10 cellular contexts compared by ENCODE assay signal in genomic region chr3:186307594-186307993, GRCh38. TPM values are rescaled to one million over a fixed set of nuclear protein-coding genes. Genes with fewer than 3 reads are reported as not detected.
DNase-seq lines count a peak whose midpoint lies in the region; ATAC-seq, FAIRE-seq and TF ChIP-seq lines count a peak whose summit lies in the region.
"Had no signal": no experiment of that assay in that cellular context is flagged by ENCODE, and none has a peak within 500 bp of the region (broad histone marks: within the 10 kb centered on the region; RNA-seq: fewer than 3 reads in every experiment).

No MANE protein-coding gene starts in this region.

- TF ChIP-seq CTCF in GM12878 (IDR thresholded peaks at IDR 0.05 in 2 of 3, conservative IDR thresholded peaks at IDR 0.05 in 1 of 3; ENCODE audit: control insufficient read depth in 2 of 3, extremely low read depth in 1 of 3, insufficient read depth in 1 of 3, low read depth in 3 of 3, low read length in 3 of 3) (no peak), nephron progenitor cell (IDR thresholded peaks at IDR 0.05) (no peak), thyroid gland (IDR thresholded peaks at IDR 0.05) (no peak), CD14-positive monocyte (IDR thresholded peaks at IDR 0.05) (no peak)

- POLR2A ChIA-PET in activated CD4-positive, alpha-beta T cell treated with anti-CD3 and anti-CD28 coated beads for 36 hours (lab: Charles Lee): interaction anchor here (0.6 kb wide), 1 partner anchor 101 kb away, joined by 4 read pairs; no protein-coding TSS in a partner anchor
- POLR2A ChIA-PET in GM12878 (lab: Charles Lee): interaction anchor here (0.6 kb wide), 1 partner anchor 1770 kb away, joined by 3 read pairs; no protein-coding TSS in a partner anchor

- TF ChIP-seq RAD21 in GM12878 (IDR thresholded peaks at IDR 0.05; ENCODE audit: insufficient read depth, low read depth, low read length): no peak

- H3K4me1 ChIP-seq in GM12878 (ENCODE audit: control insufficient read depth, insufficient read depth, low read length) (no peaks in the 10 kb centered on the region), thyroid gland (peaks cover 5 to 15% of the 10 kb centered on the region in 2 donors)

- no peaks in the 10 kb centered on the region for H3K4me1 Mint-ChIP-seq in activated CD4-positive, alpha-beta T cell treated with anti-CD3 and anti-CD28 coated beads for 36 hours
- H3K4me1 Mint-ChIP-seq in nephron progenitor cell: no peaks in the 10 kb centered on the region
- H3K4me1 Mint-ChIP-seq in CD14-positive monocyte: no peaks in the 10 kb centered on the region

- H3K36me3 ChIP-seq in MG63 (no peaks in the 10 kb centered on the region), GM12878 (ENCODE audit: control insufficient read depth in 2 of 2, insufficient read depth in 2 of 2, low read length in 1 of 2) (no peaks in the 10 kb centered on the region), thyroid gland (no peaks in the 10 kb centered on the region)

- no peak overlapping the region for H3K27ac Mint-ChIP-seq in activated CD4-positive, alpha-beta T cell treated with anti-CD3 and anti-CD28 coated beads for 36 hours
- no peak overlapping the region for H3K27ac Mint-ChIP-seq in nephron progenitor cell
- H3K27ac Mint-ChIP-seq in CD14-positive monocyte: no peak overlapping the region

- H3K4me3 ChIP-seq in MG63 (no peak overlapping the region), GM12878 (no peak overlapping the region), thyroid gland (replicated peaks in 1 of 3) (no peak overlapping the region)
- H3K4me3 ChIP-seq: coronary artery had no signal

- peaks cover 11% of the 10 kb centered on the region for H3K27me3 Mint-ChIP-seq in activated CD4-positive, alpha-beta T cell treated with anti-CD3 and anti-CD28 coated beads for 36 hours
- peaks cover 6% of the 10 kb centered on the region for H3K27me3 Mint-ChIP-seq in nephron progenitor cell (ENCODE audit: low read depth, poor library complexity)
- no peaks in the 10 kb centered on the region for H3K27me3 Mint-ChIP-seq in CD14-positive monocyte (ENCODE audit: low read depth in 3 of 3)

- H3K27me3 ChIP-seq in MG63 (peaks cover 29% of the 10 kb centered on the region), GM12878 (replicated peaks in 1 of 2; ENCODE audit: control insufficient read depth in 2 of 2, insufficient read depth in 2 of 2, low read length in 1 of 2) (peaks cover 2 to 7% of the 10 kb centered on the region in 2 experiments; a peak in 2 of 4 replicates), thyroid gland (no peaks in the 10 kb centered on the region)

- no peak overlapping the region for H2AFZ ChIP-seq in GM12878 (ENCODE audit: control insufficient read depth, low read depth, low read length)

- in situ Hi-C loops in GM12878 (cut with MboI): no loop called here

- 0% methylated on average over 1 of the region's 1 CpG for WGBS in GM12878 (ENCODE audit: insufficient coverage, insufficient replicate concordance, low lambda C conversion rate, missing lambda C conversion rate)
- 53 to 62% methylated on average over 1 of the region's 1 CpG for WGBS in thyroid gland, 2 donors

- no peaks in the 10 kb centered on the region for H3K36me3 Mint-ChIP-seq in activated CD4-positive, alpha-beta T cell treated with anti-CD3 and anti-CD28 coated beads for 36 hours (ENCODE audit: low read depth)
- no peaks in the 10 kb centered on the region for H3K36me3 Mint-ChIP-seq in nephron progenitor cell (ENCODE audit: low read depth)
- H3K36me3 Mint-ChIP-seq in CD14-positive monocyte: peaks cover 14 to 22% of the 10 kb centered on the region in 2 donors

- no peak overlapping the region for H3K4me2 ChIP-seq in GM12878 (ENCODE audit: control insufficient read depth, insufficient read depth)

- TF ChIP-seq POLR2A in GM12878 (IDR thresholded peaks at IDR 0.05; ENCODE audit: low read depth, low read length) (no peak), thyroid gland (IDR thresholded peaks at IDR 0.05) (no peak)

- FAIRE-seq in GM12878 (lab: Jason Lieb, UNC): no peak

- H3K79me2 ChIP-seq in GM12878 (ENCODE audit: control insufficient read depth, insufficient read depth, low read length): no peaks in the 10 kb centered on the region

- no peak for TF ChIP-seq EP300 in GM12878 (IDR thresholded peaks at IDR 0.05; ENCODE audit: borderline replicate concordance in 1 of 2, control insufficient read depth in 1 of 2, low read depth in 2 of 2, low read length in 2 of 2)

- RAD21 ChIA-PET in GM12878 (lab: Charles Lee; ENCODE audit: unreplicated experiment): interaction anchor here (0.6 kb wide), 3 partner anchors 13 to 553 kb away, joined by 3 to 4 read pairs (median 4); no protein-coding TSS in a partner anchor

- intact Hi-C loops in activated CD4-positive, alpha-beta T cell treated with anti-CD3 and anti-CD28 coated beads for 36 hours (cut with DNase I, micrococcal nuclease): no loop called here
- intact Hi-C loops in GM12878 (cut with micrococcal nuclease; ENCODE audit: unreplicated experiment) (no loop called here), thyroid gland (cut with DNase I) (no loop called here), CD14-positive monocyte (cut with micrococcal nuclease) (no loop called here)

- no peak overlapping the region for H3K4me3 Mint-ChIP-seq in activated CD4-positive, alpha-beta T cell treated with anti-CD3 and anti-CD28 coated beads for 36 hours
- H3K4me3 Mint-ChIP-seq in nephron progenitor cell (no peak overlapping the region), CD14-positive monocyte (no peak overlapping the region)

- ATAC-seq in activated CD4-positive, alpha-beta T cell treated with anti-CD3 and anti-CD28 coated beads for 36 hours: no peak
- ATAC-seq in GM12878 (no peak), HG03139 (IDR thresholded peaks at IDR 0.05; ENCODE audit: unreplicated experiment) (no peak)
- ATAC-seq: left cardiac atrium had no signal

- DNase-seq in activated CD4-positive, alpha-beta T cell treated with anti-CD3 and anti-CD28 coated beads for 36 hours: peak; percentile 21
- no peak for DNase-seq in activated CD4-positive, alpha-beta T cell treated with anti-CD3 and anti-CD28 coated beads, Interleukin-2, amount 50 U/mL, for 1 hour
- DNase-seq in MG63 (peak; percentile 7), GM12878 (ENCODE audit: low read depth, low spot score) (no peak), nephron progenitor cell (peak; percentile 61), thyroid gland (no peak), CD14-positive monocyte (ENCODE audit: low spot score) (no peak)
- DNase-seq: left cardiac atrium had no signal

- H3K27ac ChIP-seq in GM12878 (ENCODE audit: control insufficient read depth, insufficient read depth): no peak overlapping the region
- H3K27ac ChIP-seq in thyroid gland: no peak overlapping the region
- H3K27ac ChIP-seq: coronary artery had no signal

- SMC1A ChIA-PET in GM12878 (lab: Charles Lee; ENCODE audit: uncharacterized antibody, unreplicated experiment): interaction anchor here (0.6 to 2.0 kb wide), 4 partner anchors 18 to 324 kb away, joined by 3 to 7 read pairs (median 3); no protein-coding TSS in a partner anchor

- H3K9me3 ChIP-seq in MG63 (no peaks in the 10 kb centered on the region; the same call in 1 of the 2 replicates), GM12878 (replicated peaks; ENCODE audit: control insufficient read depth, insufficient read depth, low read length) (no peaks in the 10 kb centered on the region), thyroid gland (no peaks in the 10 kb centered on the region)

- no peaks in the 10 kb centered on the region for H4K20me1 ChIP-seq in GM12878 (ENCODE audit: control insufficient read depth, insufficient read depth)

- BruUV-seq in GM12878 (replicated peaks; lab: Mats Ljungman, UMichigan): no TSS peak

- CTCF ChIA-PET in activated CD4-positive, alpha-beta T cell treated with anti-CD3 and anti-CD28 coated beads for 36 hours (lab: Charles Lee): interaction anchor here (0.9 kb wide), 1 partner anchor 233 kb away, joined by 4 read pairs; no protein-coding TSS in a partner anchor
- CTCF ChIA-PET in GM12878 (lab: Yijun Ruan, JAX): interaction anchor here (1.1 to 4.1 kb wide), 3 partner anchors 10 to 309 kb away, joined by 3 to 15 read pairs (median 3); no protein-coding TSS in a partner anchor

- H3K9ac ChIP-seq in GM12878 (ENCODE audit: control insufficient read depth, insufficient read depth, low read length): no peak overlapping the region

- no peaks in the 10 kb centered on the region for H3K9me3 Mint-ChIP-seq in activated CD4-positive, alpha-beta T cell treated with anti-CD3 and anti-CD28 coated beads for 36 hours (ENCODE audit: low read depth)
- H3K9me3 Mint-ChIP-seq in nephron progenitor cell: no peaks in the 10 kb centered on the region
- peaks cover 0 to 2% (median 0%) of the 10 kb centered on the region in 7 donors for H3K9me3 Mint-ChIP-seq in CD14-positive monocyte

TF ChIP-seq in GM12878, 131 proteins besides CTCF, POLR2A, EP300 and RAD21 (continues in another document):
- TF ChIP-seq EED (IDR thresholded peaks at IDR 0.05; ENCODE audit: low read depth) (no peak), FOS (IDR thresholded peaks at IDR 0.05; ENCODE audit: borderline replicate concordance, extremely low read depth, insufficient read length) (no peak), IKZF1 (conservative IDR thresholded peaks at IDR 0.05) (no peak), ZNF384 (IDR thresholded peaks at IDR 0.05; ENCODE audit: borderline replicate concordance, low read depth, low read length) (no peak)

RNA-seq across cellular contexts. Expression of gene DGKG, which starts 54.4 kb away (rescaled TPM):
- total RNA-seq in activated CD4-positive, alpha-beta T cell treated with anti-CD3 and anti-CD28 coated beads for 36 hours: 1 to 10 TPM in 1 of 2 experiments, under 1 TPM in 1; 0.71 to 1.3 TPM
- total RNA-seq in MG63 (2014; rRNA removed; shearing (Covaris generic); ENCODE audit: low replicate concordance): 0.12 and 2.6 TPM in 2 replicates
- 0.27 and 0.42 TPM in 2 replicates for total RNA-seq in GM12878 (2013; cell fraction: nucleolus; rRNA removed)
- 5.8 and 6.2 TPM in 2 replicates for total RNA-seq in GM12878 (2014; rRNA removed)
- 5.3 and 5.9 TPM in 2 replicates for total RNA-seq in GM12878 (2014; rRNA removed; fragmentation: Illumina TruSeq; extraction: Trizol)
- total RNA-seq in GM12878 (2021): 4.7 and 6.6 TPM in 2 replicates
- 0.60 TPM for polyA plus RNA-seq in GM12878 (2011; ENCODE audit: low read depth)
- polyA plus RNA-seq in GM12878 (2011; rRNA removed): 0.29 and 0.39 TPM in 2 replicates
- polyA plus RNA-seq in GM12878 (2011; cell fraction: cytosol; rRNA removed): 0.18 and 0.22 TPM in 2 replicates
- polyA plus RNA-seq in GM12878 (2011; cell fraction: nucleus; rRNA removed): 0.28 and 0.58 TPM in 2 replicates
- 1.5 TPM in 2 replicates for polyA plus RNA-seq in GM12878 (2012)
- polyA plus RNA-seq in GM12878 (2014; fragmentation: Illumina TruSeq; extraction: Trizol): 3.3 and 5.2 TPM in 2 replicates
- 1 to 10 TPM; 2.4 to 3.2 TPM for polyA plus RNA-seq in GM12878 (2014; fragmentation: Nextera tagmentation; extraction: Ambion mirVana)
- 3.5 and 6.1 TPM in 2 replicates for polyA plus RNA-seq in GM12878 (2014; rRNA removed)
- polyA plus RNA-seq in GM12878 (2016; fragmentation: Nextera tagmentation; extraction: Ambion mirVana): 1 to 10 TPM; 4.5 to 4.8 TPM
- polyA minus RNA-seq in GM12878 (2011; rRNA and poly(A)+ RNA removed): 0.15 and 3.7 TPM in 2 replicates
- polyA minus RNA-seq in GM12878 (2011; cell fraction: cytosol; rRNA and poly(A)+ RNA removed): 0.94 TPM in 1 of 2 replicates, not detected in the other
- polyA minus RNA-seq in GM12878 (2011; cell fraction: nucleus; rRNA and poly(A)+ RNA removed): 0.38 and 0.60 TPM in 2 replicates
- total RNA-seq in thyroid gland: 10 to 100 TPM; 14.5 to 35.1 (median 20.3) TPM
- polyA plus RNA-seq in CD14-positive monocyte: 1 to 10 TPM; 4.2 to 4.3 TPM

Comparison
In these comparisons a context has a peak if more than half of its experiments do, and no peak if none do; other contexts are left out.
1. DNase-seq: peak in activated CD4-positive, alpha-beta T cell treated with anti-CD3 and anti-CD28 coated beads for 36 hours (single experiment), MG63 (single experiment) and nephron progenitor cell (single experiment); none in activated CD4-positive, alpha-beta T cell treated with anti-CD3 and anti-CD28 coated beads, Interleukin-2, amount 50 U/mL, for 1 hour (single experiment), GM12878 (single experiment), thyroid gland (0 of 2) and CD14-positive monocyte (single experiment).